Comparison of ENCODE assay signal across 10 cellular contexts in genomic region chr1:11042065-11042464, GRCh38. TPM values are rescaled to one million over a fixed set of nuclear protein-coding genes. Genes with fewer than 3 reads are reported as not detected.
"Had no signal": no experiment of that assay in that cellular context is flagged by ENCODE, and none has a peak within 500 bp of the region (broad histone marks: within the 10 kb centered on the region; RNA-seq: fewer than 3 reads in every experiment).

No MANE protein-coding gene starts in this region.

- H3K4me3 Mint-ChIP-seq: IgD-negative memory B cell had no signal

- ATAC-seq: HepG2, K562 had no signal

- H3K36me3 Mint-ChIP-seq: IgD-negative memory B cell had no signal

- DNase-seq: Karpas-422, KBM-7, KG1 had no signal

- FAIRE-seq: HepG2, HTR-8/SVneo, K562 had no signal

- H3K27ac Mint-ChIP-seq: IgD-negative memory B cell had no signal

- H3K9me3 Mint-ChIP-seq: IgD-negative memory B cell had no signal

- H3K9ac ChIP-seq: KMS-11 had no signal

- H3K4me2 ChIP-seq: KMS-11 had no signal

- H3K27ac ChIP-seq: HL-60, KMS-11 had no signal

- H3K27me3 Mint-ChIP-seq: IgD-negative memory B cell had no signal

- H3K4me3 ChIP-seq: K562 had no signal

RNA-seq across cellular contexts. Expression of gene MASP2, which starts 5.0 kb away (rescaled TPM):
- total RNA-seq: HT1080 had no signal
- polyA plus RNA-seq: IgD-negative memory B cell had no signal
